Comparison of ENCODE assay signal across 32 cellular contexts in genomic region chr11:109342261-109342660, GRCh38.
"Had no signal": no experiment of that assay in that cellular context is flagged by ENCODE, and none has a peak within 500 bp of the region (broad histone marks: within the 10 kb centered on the region; RNA-seq: fewer than 3 reads in every experiment).

No MANE protein-coding gene starts in this region.

- H3K4me3 Mint-ChIP-seq: activated CD4-positive, alpha-beta memory T cell treated with anti-CD3 and anti-CD28 coated beads, Interleukin-2, amount 10 ng/mL, durations not matched to agents 7 days and 5 days; activated CD4-positive, alpha-beta T cell treated with anti-CD3 and anti-CD28 coated beads, Interleukin-2, amount 10 ng/mL, durations not matched to agents 7 days and 5 days; activated naive CD4-positive, alpha-beta T cell treated with anti-CD3 and anti-CD28 coated beads for 36 hours; activated naive CD4-positive, alpha-beta T cell treated with anti-CD3 and anti-CD28 coated beads, Interleukin-2, amount 50 U/mL, for 24 hours; activated naive CD8-positive, alpha-beta T cell treated with anti-CD3 and anti-CD28 coated beads for 36 hours; activated naive CD8-positive, alpha-beta T cell treated with anti-CD3 and anti-CD28 coated beads, Interleukin-2, amount 50 U/mL, for 24 hours; activated T-cell treated with anti-CD3 and anti-CD28 coated beads, Interleukin-2, amount 50 U/mL, for 24 hours; activated T-cell treated with anti-CD3 and anti-CD28 coated beads, Interleukin-2, amount 50 U/mL, for 72 hours; activated T-helper 17 cell treated with anti-CD3 and anti-CD28 coated beads, Interleukin-2, amount 50 U/mL, for 72 hours; brain; effector memory CD8-positive, alpha-beta T cell; T-helper 17 cell; T-helper 2 cell treated with Interferon-gamma antibody and Interleukin-4, amounts not matched to agents 5 μg/mL and 100 μg/mL, for 36 hours; WTC11 had no signal

- H3K4me1 ChIP-seq: adrenal gland, ascending aorta, gastrocnemius medialis had no signal

- H3K4me3 ChIP-seq: adrenal gland, ascending aorta, gastrocnemius medialis, heart left ventricle had no signal

- H3K27ac Mint-ChIP-seq: activated CD4-positive, alpha-beta memory T cell treated with anti-CD3 and anti-CD28 coated beads, Interleukin-2, amount 10 ng/mL, durations not matched to agents 7 days and 5 days; activated CD4-positive, alpha-beta T cell treated with anti-CD3 and anti-CD28 coated beads, Interleukin-2, amount 10 ng/mL, durations not matched to agents 7 days and 5 days; activated naive CD4-positive, alpha-beta T cell treated with anti-CD3 and anti-CD28 coated beads for 36 hours; activated naive CD4-positive, alpha-beta T cell treated with anti-CD3 and anti-CD28 coated beads, Interleukin-2, amount 50 U/mL, for 24 hours; activated naive CD8-positive, alpha-beta T cell treated with anti-CD3 and anti-CD28 coated beads for 36 hours; activated naive CD8-positive, alpha-beta T cell treated with anti-CD3 and anti-CD28 coated beads, Interleukin-2, amount 50 U/mL, for 24 hours; activated T-cell treated with anti-CD3 and anti-CD28 coated beads, Interleukin-2, amount 50 U/mL, for 24 hours; activated T-cell treated with anti-CD3 and anti-CD28 coated beads, Interleukin-2, amount 50 U/mL, for 72 hours; activated T-helper 17 cell treated with anti-CD3 and anti-CD28 coated beads, Interleukin-2, amount 50 U/mL, for 72 hours; brain; effector memory CD8-positive, alpha-beta T cell; T-helper 17 cell; T-helper 2 cell treated with Interferon-gamma antibody and Interleukin-4, amounts not matched to agents 5 μg/mL and 100 μg/mL, for 36 hours; WTC11 had no signal

- H3K36me3 ChIP-seq: adrenal gland, ascending aorta, gastrocnemius medialis, heart left ventricle had no signal

- H3K27me3 ChIP-seq: adrenal gland, ascending aorta, gastrocnemius medialis, heart left ventricle had no signal

- H3K4me1 Mint-ChIP-seq: activated CD4-positive, alpha-beta memory T cell treated with anti-CD3 and anti-CD28 coated beads, Interleukin-2, amount 10 ng/mL, durations not matched to agents 7 days and 5 days; activated CD4-positive, alpha-beta T cell treated with anti-CD3 and anti-CD28 coated beads, Interleukin-2, amount 10 ng/mL, durations not matched to agents 7 days and 5 days; activated naive CD4-positive, alpha-beta T cell treated with anti-CD3 and anti-CD28 coated beads, Interleukin-2, amount 50 U/mL, for 24 hours; activated naive CD8-positive, alpha-beta T cell treated with anti-CD3 and anti-CD28 coated beads for 36 hours; activated naive CD8-positive, alpha-beta T cell treated with anti-CD3 and anti-CD28 coated beads, Interleukin-2, amount 50 U/mL, for 24 hours; activated T-helper 17 cell treated with anti-CD3 and anti-CD28 coated beads, Interleukin-2, amount 50 U/mL, for 72 hours; brain; T-helper 17 cell; WTC11 had no signal

- H3K9me3 Mint-ChIP-seq: activated CD4-positive, alpha-beta T cell treated with anti-CD3 and anti-CD28 coated beads, Interleukin-2, amount 10 ng/mL, durations not matched to agents 7 days and 5 days; activated naive CD8-positive, alpha-beta T cell treated with anti-CD3 and anti-CD28 coated beads for 36 hours; activated naive CD8-positive, alpha-beta T cell treated with anti-CD3 and anti-CD28 coated beads, Interleukin-2, amount 50 U/mL, for 24 hours; activated T-cell treated with anti-CD3 and anti-CD28 coated beads, Interleukin-2, amount 50 U/mL, for 24 hours had no signal

- H3K27ac ChIP-seq: adrenal gland, ascending aorta, gastrocnemius medialis had no signal

- DNase-seq: activated CD4-positive, alpha-beta memory T cell treated with anti-CD3 and anti-CD28 coated beads, Interleukin-2, amount 10 ng/mL, durations not matched to agents 7 days and 5 days; activated CD4-positive, alpha-beta T cell treated with anti-CD3 and anti-CD28 coated beads for 1 hour; activated CD4-positive, alpha-beta T cell treated with anti-CD3 and anti-CD28 coated beads for 4 hours; activated CD4-positive, alpha-beta T cell treated with anti-CD3 and anti-CD28 coated beads, Interleukin-2, amount 10 ng/mL, durations not matched to agents 7 days and 5 days; activated CD4-positive, alpha-beta T cell treated with anti-CD3 and anti-CD28 coated beads, Interleukin-2, amount 50 U/mL, for 4 hours; activated CD8-positive, alpha-beta memory T cell treated with anti-CD3 and anti-CD28 coated beads, Interleukin-2, amount 50 U/mL, for 48 hours; activated effector memory CD4-positive, alpha-beta T cell treated with anti-CD3 and anti-CD28 coated beads, Interleukin-2, amount 50 U/mL, for 16 hours; activated naive CD4-positive, alpha-beta T cell treated with anti-CD3 and anti-CD28 coated beads for 36 hours; activated naive CD8-positive, alpha-beta T cell treated with anti-CD3 and anti-CD28 coated beads for 36 hours; activated naive CD8-positive, alpha-beta T cell treated with anti-CD3 and anti-CD28 coated beads, Interleukin-2, amount 50 U/mL, for 24 hours; activated T-cell treated with anti-CD3 and anti-CD28 coated beads for 4 hours; activated T-cell treated with anti-CD3 and anti-CD28 coated beads, Interleukin-2, amount 50 U/mL, for 24 hours; activated T-cell treated with anti-CD3 and anti-CD28 coated beads, Interleukin-2, amount 50 U/mL, for 72 hours; caudate nucleus; cortex of kidney; dermis blood vessel endothelial cell; effector CD4-positive, alpha-beta T cell; effector memory CD8-positive, alpha-beta T cell; foreskin fibroblast; gastrocnemius medialis; glutamatergic neuron; heart left ventricle; T-helper 1 cell; T-helper 17 cell; T1000 had no signal

- H3K27me3 Mint-ChIP-seq: activated CD4-positive, alpha-beta memory T cell treated with anti-CD3 and anti-CD28 coated beads, Interleukin-2, amount 10 ng/mL, durations not matched to agents 7 days and 5 days; activated CD4-positive, alpha-beta T cell treated with anti-CD3 and anti-CD28 coated beads, Interleukin-2, amount 10 ng/mL, durations not matched to agents 7 days and 5 days; activated naive CD4-positive, alpha-beta T cell treated with anti-CD3 and anti-CD28 coated beads, Interleukin-2, amount 50 U/mL, for 24 hours; activated T-cell treated with anti-CD3 and anti-CD28 coated beads, Interleukin-2, amount 50 U/mL, for 24 hours; activated T-helper 17 cell treated with anti-CD3 and anti-CD28 coated beads, Interleukin-2, amount 50 U/mL, for 72 hours; brain; effector memory CD8-positive, alpha-beta T cell; T-helper 17 cell had no signal

- H3K9me3 ChIP-seq: adrenal gland, ascending aorta, gastrocnemius medialis, heart left ventricle had no signal

- H3K36me3 Mint-ChIP-seq: activated naive CD4-positive, alpha-beta T cell treated with anti-CD3 and anti-CD28 coated beads, Interleukin-2, amount 50 U/mL, for 24 hours; activated naive CD8-positive, alpha-beta T cell treated with anti-CD3 and anti-CD28 coated beads for 36 hours; brain had no signal
